Comparison of ENCODE assay signal across 1 cellular context in the genomic region with DNA sequence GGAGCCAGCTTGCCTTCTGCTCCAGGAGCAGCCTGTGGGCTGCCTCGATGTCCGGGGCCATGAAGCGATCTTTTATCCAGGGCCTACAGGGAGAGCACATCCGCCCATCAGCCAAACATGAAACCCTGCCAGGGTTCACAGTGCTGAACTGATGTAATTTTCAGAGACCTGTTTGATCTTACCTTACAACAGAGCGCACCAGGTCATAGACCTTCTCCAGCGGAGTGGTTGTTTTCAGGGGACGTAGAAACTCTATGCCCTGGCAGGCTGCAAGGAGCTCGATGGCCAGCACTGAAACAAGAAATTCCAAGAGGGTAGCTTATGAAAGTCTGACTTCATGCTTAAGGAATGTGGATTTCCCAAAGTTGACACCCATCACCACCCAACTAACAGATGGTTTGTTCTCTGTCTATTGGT.
A peak's percentile ranks its signal among the peaks of the same experiment; 100 is the strongest.
TF ChIP-seq lines count a peak whose summit lies in the region.

No MANE protein-coding gene starts in this region.

TF ChIP-seq in HepG2, 621 proteins besides CTCF, POLR2A, EP300 and RAD21 (continued from another document and continues in another):
- TF ChIP-seq, protein P1, sequence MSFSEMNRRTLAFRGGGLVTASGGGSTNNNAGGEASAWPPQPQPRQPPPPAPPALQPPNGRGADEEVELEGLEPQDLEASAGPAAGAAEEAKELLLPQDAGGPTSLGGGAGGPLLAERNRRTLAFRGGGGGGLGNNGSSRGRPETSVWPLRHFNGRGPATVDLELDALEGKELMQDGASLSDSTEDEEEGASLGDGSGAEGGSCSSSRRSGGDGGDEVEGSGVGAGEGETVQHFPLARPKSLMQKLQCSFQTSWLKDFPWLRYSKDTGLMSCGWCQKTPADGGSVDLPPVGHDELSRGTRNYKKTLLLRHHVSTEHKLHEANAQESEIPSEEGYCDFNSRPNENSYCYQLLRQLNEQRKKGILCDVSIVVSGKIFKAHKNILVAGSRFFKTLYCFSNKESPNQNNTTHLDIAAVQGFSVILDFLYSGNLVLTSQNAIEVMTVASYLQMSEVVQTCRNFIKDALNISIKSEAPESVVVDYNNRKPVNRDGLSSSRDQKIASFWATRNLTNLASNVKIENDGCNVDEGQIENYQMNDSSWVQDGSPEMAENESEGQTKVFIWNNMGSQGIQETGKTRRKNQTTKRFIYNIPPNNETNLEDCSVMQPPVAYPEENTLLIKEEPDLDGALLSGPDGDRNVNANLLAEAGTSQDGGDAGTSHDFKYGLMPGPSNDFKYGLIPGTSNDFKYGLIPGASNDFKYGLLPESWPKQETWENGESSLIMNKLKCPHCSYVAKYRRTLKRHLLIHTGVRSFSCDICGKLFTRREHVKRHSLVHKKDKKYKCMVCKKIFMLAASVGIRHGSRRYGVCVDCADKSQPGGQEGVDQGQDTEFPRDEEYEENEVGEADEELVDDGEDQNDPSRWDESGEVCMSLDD (CRISPR knock-in tag; IDR thresholded peaks at IDR 0.05; ENCODE audit: borderline replicate concordance), result no peak
- TF ChIP-seq, protein P2, sequence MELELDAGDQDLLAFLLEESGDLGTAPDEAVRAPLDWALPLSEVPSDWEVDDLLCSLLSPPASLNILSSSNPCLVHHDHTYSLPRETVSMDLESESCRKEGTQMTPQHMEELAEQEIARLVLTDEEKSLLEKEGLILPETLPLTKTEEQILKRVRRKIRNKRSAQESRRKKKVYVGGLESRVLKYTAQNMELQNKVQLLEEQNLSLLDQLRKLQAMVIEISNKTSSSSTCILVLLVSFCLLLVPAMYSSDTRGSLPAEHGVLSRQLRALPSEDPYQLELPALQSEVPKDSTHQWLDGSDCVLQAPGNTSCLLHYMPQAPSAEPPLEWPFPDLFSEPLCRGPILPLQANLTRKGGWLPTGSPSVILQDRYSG (CRISPR knock-in tag; IDR thresholded peaks at IDR 0.05), result no peak
- no peak for TF ChIP-seq NFE2L2 (IDR thresholded peaks at IDR 0.05; ENCODE audit: low read length)
- TF ChIP-seq, protein P3, sequence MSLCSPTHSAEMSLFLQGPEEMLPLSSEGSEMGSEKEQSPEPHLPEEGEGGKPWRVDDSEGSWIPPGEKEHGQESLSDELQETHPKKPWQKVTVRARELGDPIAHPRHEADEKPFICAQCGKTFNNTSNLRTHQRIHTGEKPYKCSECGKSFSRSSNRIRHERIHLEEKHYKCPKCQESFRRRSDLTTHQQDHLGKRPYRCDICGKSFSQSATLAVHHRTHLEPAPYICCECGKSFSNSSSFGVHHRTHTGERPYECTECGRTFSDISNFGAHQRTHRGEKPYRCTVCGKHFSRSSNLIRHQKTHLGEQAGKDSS (CRISPR knock-in tag; IDR thresholded peaks at IDR 0.05; ENCODE audit: borderline replicate concordance, low read depth), result no peak
- TF ChIP-seq, protein P4, sequence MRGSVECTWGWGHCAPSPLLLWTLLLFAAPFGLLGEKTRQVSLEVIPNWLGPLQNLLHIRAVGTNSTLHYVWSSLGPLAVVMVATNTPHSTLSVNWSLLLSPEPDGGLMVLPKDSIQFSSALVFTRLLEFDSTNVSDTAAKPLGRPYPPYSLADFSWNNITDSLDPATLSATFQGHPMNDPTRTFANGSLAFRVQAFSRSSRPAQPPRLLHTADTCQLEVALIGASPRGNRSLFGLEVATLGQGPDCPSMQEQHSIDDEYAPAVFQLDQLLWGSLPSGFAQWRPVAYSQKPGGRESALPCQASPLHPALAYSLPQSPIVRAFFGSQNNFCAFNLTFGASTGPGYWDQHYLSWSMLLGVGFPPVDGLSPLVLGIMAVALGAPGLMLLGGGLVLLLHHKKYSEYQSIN (CRISPR knock-in tag; IDR thresholded peaks at IDR 0.05; ENCODE audit: borderline replicate concordance), result no peak
- TF ChIP-seq, protein P5, sequence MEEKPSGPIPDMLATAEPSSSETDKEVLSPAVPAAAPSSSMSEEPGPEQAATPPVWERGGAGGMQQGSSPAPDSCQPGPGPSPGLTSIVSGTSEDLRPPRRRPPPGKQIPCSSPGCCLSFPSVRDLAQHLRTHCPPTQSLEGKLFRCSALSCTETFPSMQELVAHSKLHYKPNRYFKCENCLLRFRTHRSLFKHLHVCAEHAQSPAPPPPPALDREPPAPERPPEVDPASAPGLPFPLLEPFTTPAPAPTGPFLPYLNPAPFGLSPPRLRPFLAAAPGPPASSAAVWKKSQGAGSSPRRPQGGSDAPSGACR (CRISPR knock-in tag; IDR thresholded peaks at IDR 0.05), result no peak
- TF ChIP-seq, protein P6, sequence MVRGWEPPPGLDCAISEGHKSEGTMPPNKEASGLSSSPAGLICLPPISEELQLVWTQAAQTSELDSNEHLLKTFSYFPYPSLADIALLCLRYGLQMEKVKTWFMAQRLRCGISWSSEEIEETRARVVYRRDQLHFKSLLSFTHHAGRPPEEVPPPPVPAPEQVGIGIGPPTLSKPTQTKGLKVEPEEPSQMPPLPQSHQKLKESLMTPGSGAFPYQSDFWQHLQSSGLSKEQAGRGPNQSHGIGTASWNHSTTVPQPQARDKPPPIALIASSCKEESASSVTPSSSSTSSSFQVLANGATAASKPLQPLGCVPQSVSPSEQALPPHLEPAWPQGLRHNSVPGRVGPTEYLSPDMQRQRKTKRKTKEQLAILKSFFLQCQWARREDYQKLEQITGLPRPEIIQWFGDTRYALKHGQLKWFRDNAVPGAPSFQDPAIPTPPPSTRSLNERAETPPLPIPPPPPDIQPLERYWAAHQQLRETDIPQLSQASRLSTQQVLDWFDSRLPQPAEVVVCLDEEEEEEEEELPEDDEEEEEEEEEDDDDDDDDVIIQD (CRISPR knock-in tag; IDR thresholded peaks at IDR 0.05; ENCODE audit: low read depth), result no peak
- TF ChIP-seq BCL6 (CRISPR knock-in tag; IDR thresholded peaks at IDR 0.05), result peak; percentile 83
- no peak for TF ChIP-seq NR1H2 (CRISPR knock-in tag; IDR thresholded peaks at IDR 0.05; ENCODE audit: borderline replicate concordance, low read depth)
- no peak for TF ChIP-seq ZNF75D (CRISPR knock-in tag; IDR thresholded peaks at IDR 0.05; ENCODE audit: borderline replicate concordance)
- no peak for TF ChIP-seq ZFAT (CRISPR knock-in tag; conservative IDR thresholded peaks at IDR 0.05)
- TF ChIP-seq, protein P7, sequence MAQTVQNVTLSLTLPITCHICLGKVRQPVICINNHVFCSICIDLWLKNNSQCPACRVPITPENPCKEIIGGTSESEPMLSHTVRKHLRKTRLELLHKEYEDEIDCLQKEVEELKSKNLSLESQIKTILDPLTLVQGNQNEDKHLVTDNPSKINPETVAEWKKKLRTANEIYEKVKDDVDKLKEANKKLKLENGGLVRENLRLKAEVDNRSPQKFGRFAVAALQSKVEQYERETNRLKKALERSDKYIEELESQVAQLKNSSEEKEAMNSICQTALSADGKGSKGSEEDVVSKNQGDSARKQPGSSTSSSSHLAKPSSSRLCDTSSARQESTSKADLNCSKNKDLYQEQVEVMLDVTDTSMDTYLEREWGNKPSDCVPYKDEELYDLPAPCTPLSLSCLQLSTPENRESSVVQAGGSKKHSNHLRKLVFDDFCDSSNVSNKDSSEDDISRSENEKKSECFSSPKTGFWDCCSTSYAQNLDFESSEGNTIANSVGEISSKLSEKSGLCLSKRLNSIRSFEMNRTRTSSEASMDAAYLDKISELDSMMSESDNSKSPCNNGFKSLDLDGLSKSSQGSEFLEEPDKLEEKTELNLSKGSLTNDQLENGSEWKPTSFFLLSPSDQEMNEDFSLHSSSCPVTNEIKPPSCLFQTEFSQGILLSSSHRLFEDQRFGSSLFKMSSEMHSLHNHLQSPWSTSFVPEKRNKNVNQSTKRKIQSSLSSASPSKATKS (CRISPR knock-in tag; IDR thresholded peaks at IDR 0.05), result no peak
- TF ChIP-seq, protein P8, sequence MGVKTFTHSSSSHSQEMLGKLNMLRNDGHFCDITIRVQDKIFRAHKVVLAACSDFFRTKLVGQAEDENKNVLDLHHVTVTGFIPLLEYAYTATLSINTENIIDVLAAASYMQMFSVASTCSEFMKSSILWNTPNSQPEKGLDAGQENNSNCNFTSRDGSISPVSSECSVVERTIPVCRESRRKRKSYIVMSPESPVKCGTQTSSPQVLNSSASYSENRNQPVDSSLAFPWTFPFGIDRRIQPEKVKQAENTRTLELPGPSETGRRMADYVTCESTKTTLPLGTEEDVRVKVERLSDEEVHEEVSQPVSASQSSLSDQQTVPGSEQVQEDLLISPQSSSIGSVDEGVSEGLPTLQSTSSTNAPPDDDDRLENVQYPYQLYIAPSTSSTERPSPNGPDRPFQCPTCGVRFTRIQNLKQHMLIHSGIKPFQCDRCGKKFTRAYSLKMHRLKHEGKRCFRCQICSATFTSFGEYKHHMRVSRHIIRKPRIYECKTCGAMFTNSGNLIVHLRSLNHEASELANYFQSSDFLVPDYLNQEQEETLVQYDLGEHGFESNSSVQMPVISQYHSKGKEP (CRISPR knock-in tag; IDR thresholded peaks at IDR 0.05), result no peak
- TF ChIP-seq, protein P9, sequence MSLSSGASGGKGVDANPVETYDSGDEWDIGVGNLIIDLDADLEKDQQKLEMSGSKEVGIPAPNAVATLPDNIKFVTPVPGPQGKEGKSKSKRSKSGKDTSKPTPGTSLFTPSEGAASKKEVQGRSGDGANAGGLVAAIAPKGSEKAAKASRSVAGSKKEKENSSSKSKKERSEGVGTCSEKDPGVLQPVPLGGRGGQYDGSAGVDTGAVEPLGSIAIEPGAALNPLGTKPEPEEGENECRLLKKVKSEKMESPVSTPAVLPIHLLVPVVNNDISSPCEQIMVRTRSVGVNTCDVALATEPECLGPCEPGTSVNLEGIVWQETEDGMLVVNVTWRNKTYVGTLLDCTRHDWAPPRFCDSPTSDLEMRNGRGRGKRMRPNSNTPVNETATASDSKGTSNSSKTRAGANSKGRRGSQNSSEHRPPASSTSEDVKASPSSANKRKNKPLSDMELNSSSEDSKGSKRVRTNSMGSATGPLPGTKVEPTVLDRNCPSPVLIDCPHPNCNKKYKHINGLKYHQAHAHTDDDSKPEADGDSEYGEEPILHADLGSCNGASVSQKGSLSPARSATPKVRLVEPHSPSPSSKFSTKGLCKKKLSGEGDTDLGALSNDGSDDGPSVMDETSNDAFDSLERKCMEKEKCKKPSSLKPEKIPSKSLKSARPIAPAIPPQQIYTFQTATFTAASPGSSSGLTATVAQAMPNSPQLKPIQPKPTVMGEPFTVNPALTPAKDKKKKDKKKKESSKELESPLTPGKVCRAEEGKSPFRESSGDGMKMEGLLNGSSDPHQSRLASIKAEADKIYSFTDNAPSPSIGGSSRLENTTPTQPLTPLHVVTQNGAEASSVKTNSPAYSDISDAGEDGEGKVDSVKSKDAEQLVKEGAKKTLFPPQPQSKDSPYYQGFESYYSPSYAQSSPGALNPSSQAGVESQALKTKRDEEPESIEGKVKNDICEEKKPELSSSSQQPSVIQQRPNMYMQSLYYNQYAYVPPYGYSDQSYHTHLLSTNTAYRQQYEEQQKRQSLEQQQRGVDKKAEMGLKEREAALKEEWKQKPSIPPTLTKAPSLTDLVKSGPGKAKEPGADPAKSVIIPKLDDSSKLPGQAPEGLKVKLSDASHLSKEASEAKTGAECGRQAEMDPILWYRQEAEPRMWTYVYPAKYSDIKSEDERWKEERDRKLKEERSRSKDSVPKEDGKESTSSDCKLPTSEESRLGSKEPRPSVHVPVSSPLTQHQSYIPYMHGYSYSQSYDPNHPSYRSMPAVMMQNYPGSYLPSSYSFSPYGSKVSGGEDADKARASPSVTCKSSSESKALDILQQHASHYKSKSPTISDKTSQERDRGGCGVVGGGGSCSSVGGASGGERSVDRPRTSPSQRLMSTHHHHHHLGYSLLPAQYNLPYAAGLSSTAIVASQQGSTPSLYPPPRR (CRISPR knock-in tag; IDR thresholded peaks at IDR 0.05; ENCODE audit: borderline replicate concordance), result peak; percentile 69; the same call in 1 of the 2 replicates
- TF ChIP-seq SAFB2 (CRISPR knock-in tag; IDR thresholded peaks at IDR 0.05; ENCODE audit: borderline replicate concordance, low read depth), result no peak
- no peak for TF ChIP-seq STAT5B (CRISPR knock-in tag; IDR thresholded peaks at IDR 0.05)
- TF ChIP-seq PAWR (CRISPR knock-in tag; IDR thresholded peaks at IDR 0.05; ENCODE audit: borderline replicate concordance), result no peak
- no peak for TF ChIP-seq ZNF180 (CRISPR knock-in tag; IDR thresholded peaks at IDR 0.05; ENCODE audit: borderline replicate concordance, low read depth)
- TF ChIP-seq ZNF121 (CRISPR knock-in tag; IDR thresholded peaks at IDR 0.05), result no peak
- no peak for TF ChIP-seq KAT2B (IDR thresholded peaks at IDR 0.05; ENCODE audit: borderline replicate concordance, low read depth, low read length)
- TF ChIP-seq ZNF790 (CRISPR knock-in tag; IDR thresholded peaks at IDR 0.05; ENCODE audit: borderline replicate concordance), result no peak
- TF ChIP-seq ZNF572 (CRISPR knock-in tag; IDR thresholded peaks at IDR 0.05), result no peak
- TF ChIP-seq RFX3 (CRISPR knock-in tag; IDR thresholded peaks at IDR 0.05), result no peak
- TF ChIP-seq, protein P10, sequence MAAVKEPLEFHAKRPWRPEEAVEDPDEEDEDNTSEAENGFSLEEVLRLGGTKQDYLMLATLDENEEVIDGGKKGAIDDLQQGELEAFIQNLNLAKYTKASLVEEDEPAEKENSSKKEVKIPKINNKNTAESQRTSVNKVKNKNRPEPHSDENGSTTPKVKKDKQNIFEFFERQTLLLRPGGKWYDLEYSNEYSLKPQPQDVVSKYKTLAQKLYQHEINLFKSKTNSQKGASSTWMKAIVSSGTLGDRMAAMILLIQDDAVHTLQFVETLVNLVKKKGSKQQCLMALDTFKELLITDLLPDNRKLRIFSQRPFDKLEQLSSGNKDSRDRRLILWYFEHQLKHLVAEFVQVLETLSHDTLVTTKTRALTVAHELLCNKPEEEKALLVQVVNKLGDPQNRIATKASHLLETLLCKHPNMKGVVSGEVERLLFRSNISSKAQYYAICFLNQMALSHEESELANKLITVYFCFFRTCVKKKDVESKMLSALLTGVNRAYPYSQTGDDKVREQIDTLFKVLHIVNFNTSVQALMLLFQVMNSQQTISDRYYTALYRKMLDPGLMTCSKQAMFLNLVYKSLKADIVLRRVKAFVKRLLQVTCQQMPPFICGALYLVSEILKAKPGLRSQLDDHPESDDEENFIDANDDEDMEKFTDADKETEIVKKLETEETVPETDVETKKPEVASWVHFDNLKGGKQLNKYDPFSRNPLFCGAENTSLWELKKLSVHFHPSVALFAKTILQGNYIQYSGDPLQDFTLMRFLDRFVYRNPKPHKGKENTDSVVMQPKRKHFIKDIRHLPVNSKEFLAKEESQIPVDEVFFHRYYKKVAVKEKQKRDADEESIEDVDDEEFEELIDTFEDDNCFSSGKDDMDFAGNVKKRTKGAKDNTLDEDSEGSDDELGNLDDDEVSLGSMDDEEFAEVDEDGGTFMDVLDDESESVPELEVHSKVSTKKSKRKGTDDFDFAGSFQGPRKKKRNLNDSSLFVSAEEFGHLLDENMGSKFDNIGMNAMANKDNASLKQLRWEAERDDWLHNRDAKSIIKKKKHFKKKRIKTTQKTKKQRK (IDR thresholded peaks at IDR 0.05; ENCODE audit: low read length), result no peak
- no peak for TF ChIP-seq ZNF354B (CRISPR knock-in tag; IDR thresholded peaks at IDR 0.05)
